Comparison of ENCODE assay signal across 16 cellular contexts in genomic region chr21:24941316-24942185, GRCh38.
DNase-seq lines count a peak whose midpoint lies in the region; ATAC-seq, FAIRE-seq and TF ChIP-seq lines count a peak whose summit lies in the region.
"Had no signal": no experiment of that assay in that cellular context is flagged by ENCODE, and none has a peak within 500 bp of the region (broad histone marks: within the 10 kb centered on the region; RNA-seq: fewer than 3 reads in every experiment).

No MANE protein-coding gene starts in this region.

- H3K9me3 ChIP-seq in adrenal gland (replicated peaks in 1 of 3): no peaks in the 10 kb centered on the region
- H3K9me3 ChIP-seq: SJSA1, tibial nerve had no signal

- ATAC-seq in GM18870 (IDR thresholded peaks at IDR 0.05; ENCODE audit: unreplicated experiment): no peak

- H3K27ac ChIP-seq in adrenal gland (no peak overlapping the region), brain microvascular endothelial cell (no peak overlapping the region)
- H3K27ac ChIP-seq: SJSA1, tibial nerve, VCaP had no signal

- H3K27me3 ChIP-seq in adrenal gland (no peaks in the 10 kb centered on the region), brain microvascular endothelial cell (replicated peaks) (no peaks in the 10 kb centered on the region)
- H3K27me3 ChIP-seq: SJSA1 had no signal

- intact Hi-C loops in adrenal gland (cut with DNase I): no loop called here

- H3K4me3 ChIP-seq in LNCaP clone FGC (ENCODE audit: low read depth, low read length): no peak overlapping the region
- H3K4me3 ChIP-seq in adrenal gland: no peak overlapping the region
- H3K4me3 ChIP-seq in brain microvascular endothelial cell (ENCODE audit: low read depth, low read length): no peak overlapping the region
- H3K4me3 ChIP-seq: SJSA1, tibial nerve had no signal

- FAIRE-seq in A204.1 (lab: Jason Lieb, UNC): peak; percentile 94
- FAIRE-seq in GM12892 (lab: Jason Lieb, UNC): no peak

- DNase-seq in LNCaP clone FGC (ENCODE audit: low read depth) (peak; percentile 92), adrenal gland (peak in 5 of 7 donors; percentile 8 to 56 (median 43)), kidney tubule cell (ENCODE audit: low spot score) (peak; percentile 27), SIG-M5 treated with dmso at 0.1 percent for 504 hours (lab: John Stamatoyannopoulos, UW; ENCODE audit: unreplicated experiment) (no peak), brain microvascular endothelial cell (no peak), GM12892 (ENCODE audit: insufficient read length) (no peak)
- DNase-seq: activated gamma-delta T cell treated with Interleukin-2 at 50 U/mL for 16 hours; effector memory CD4-positive, alpha-beta T cell; NCI-H146; NCI-H82; stimulated activated CD4-positive, alpha-beta T cell treated with anti-CD3 and anti-CD28 coated beads, Interleukin-1b, Interleukin-23, amount 100 ng/mL, for 48 hours had no signal

- H3K4me1 ChIP-seq in adrenal gland (replicated peaks in 1 of 2): peaks cover 0 to 4% of the 10 kb centered on the region in 2 donors
- H3K4me1 ChIP-seq: SJSA1 had no signal

- no peaks in the 10 kb centered on the region for H3K36me3 ChIP-seq in adrenal gland (replicated peaks in 1 of 2)
- H3K36me3 ChIP-seq in brain microvascular endothelial cell (replicated peaks): no peaks in the 10 kb centered on the region
- H3K36me3 ChIP-seq: SJSA1, tibial nerve had no signal

- 71 to 77% (median 74%) methylated on average over 4 of the region's 4 CpGs for WGBS in adrenal gland, 4 donors

- no peak for TF ChIP-seq POLR2A in adrenal gland (IDR thresholded peaks at IDR 0.05)
- TF ChIP-seq POLR2A in GM12892 (IDR thresholded peaks at IDR 0.05; ENCODE audit: low read depth, low read length): no peak

- TF ChIP-seq CTCF in LNCaP clone FGC (IDR thresholded peaks at IDR 0.05; ENCODE audit: control insufficient read depth, extremely low read depth, insufficient read depth) (no peak), adrenal gland (IDR thresholded peaks at IDR 0.05) (no peak), brain microvascular endothelial cell (IDR thresholded peaks at IDR 0.05; ENCODE audit: low read depth, low read length, missing control alignments) (no peak)

- in situ Hi-C loops in brain microvascular endothelial cell (cut with HindIII; ENCODE audit: low pct_ligation_motif_present, low sequenced_read_pairs): no loop called here

Comparison
In these comparisons a context has a peak if more than half of its experiments do, and no peak if none do; other contexts are left out.
1. DNase-seq: peak in LNCaP clone FGC (single experiment), adrenal gland (5 of 7) and kidney tubule cell (single experiment); none in SIG-M5 treated with dmso at 0.1 percent for 504 hours (single experiment), brain microvascular endothelial cell (single experiment) and GM12892 (single experiment).